9 cellular contexts compared by ENCODE assay signal in the genomic region with DNA sequence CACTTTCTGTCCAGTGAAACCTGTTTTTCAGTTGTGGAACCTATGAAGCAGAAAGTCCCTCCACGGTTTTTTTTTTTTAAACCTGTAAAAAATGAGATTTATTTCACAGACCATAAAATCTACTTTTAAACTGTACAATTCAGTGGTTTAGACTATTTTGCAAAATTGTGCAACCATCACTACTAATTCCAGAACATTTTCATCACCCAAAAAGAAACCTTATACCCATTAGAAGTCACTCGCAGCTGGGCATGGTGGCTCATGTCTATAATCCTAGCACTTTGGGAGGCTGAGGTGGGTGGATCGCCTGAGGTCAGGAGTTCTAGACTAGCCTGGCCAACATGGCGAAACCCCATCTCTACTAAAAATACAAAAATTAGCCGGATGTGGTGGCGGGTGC. TPM values are rescaled to one million over a fixed set of nuclear protein-coding genes. Genes with fewer than 3 reads are reported as not detected.
"Had no signal": no experiment of that assay in that cellular context is flagged by ENCODE, and none has a peak within 500 bp of the region (broad histone marks: within the 10 kb centered on the region; RNA-seq: fewer than 3 reads in every experiment).

No MANE protein-coding gene starts in this region.

RNA-seq across cellular contexts. Expression of a gene that starts 45.4 kb away (rescaled TPM):
- total RNA-seq: activated CD4-positive, alpha-beta T cell treated with anti-CD3 and anti-CD28 coated beads, Interleukin-2, amount 10 ng/mL, durations not matched to agents 24 days and 14 days; activated CD8-positive, alpha-beta memory T cell treated with anti-CD3 and anti-CD28 coated beads for 36 hours; activated CD8-positive, alpha-beta T cell treated with anti-CD3 and anti-CD28 coated beads for 36 hours; activated T-helper 2 cell treated with anti-CD3 and anti-CD28 coated beads, Interferon-gamma antibody, Interleukin-2, Interleukin-4, amounts not matched to agents 10 μg/mL and 5 μg/mL and 100 μg/mL, durations not matched to agents 14 hours and 24 hours and 36 hours; bronchial epithelial cell; LHCN-M2; M059J; PC-9; Right ventricle myocardium inferior had no signal
